ENCODE assay signal across 29 cellular contexts in genomic region chr18:2387588-2387987, GRCh38.
"Had no signal": no experiment of that assay in that cellular context is flagged by ENCODE, and none has a peak within 500 bp of the region (broad histone marks: within the 10 kb centered on the region; RNA-seq: fewer than 3 reads in every experiment).

No MANE protein-coding gene starts in this region.

- H3K4me3 Mint-ChIP-seq: natural killer cell; nephron; neural progenitor cell; stimulated activated effector memory CD8-positive, alpha-beta T cell treated with anti-CD3 and anti-CD28 coated beads, Interleukin-12 subunit alpha, Interleukin-12 subunit beta, amount 100 ng/mL, for 72 hours; stimulated activated naive B cell treated with anti-CD40 and anti-IgM and Interleukin-4, amounts not matched to agents 10 μg/mL and 1 μg/mL and 100 μg/mL, for 72 hours; stimulated activated naive CD8-positive, alpha-beta T cell treated with anti-CD3 and anti-CD28 coated beads, Interleukin-15, Interleukin-2, amounts not matched to agents 100 ng/mL and 50 ng/mL, for 24 hours had no signal

- H3K4me1 Mint-ChIP-seq: natural killer cell; nephron; neural progenitor cell; stimulated activated effector memory CD8-positive, alpha-beta T cell treated with anti-CD3 and anti-CD28 coated beads, Interleukin-12 subunit alpha, Interleukin-12 subunit beta, amount 100 ng/mL, for 72 hours; stimulated activated naive B cell treated with anti-CD40 and anti-IgM and Interleukin-4, amounts not matched to agents 10 μg/mL and 1 μg/mL and 100 μg/mL, for 72 hours had no signal

- H3K27me3 Mint-ChIP-seq: progenitor cell of endocrine pancreas had no signal

- H3K27ac Mint-ChIP-seq: natural killer cell; nephron; neural progenitor cell; progenitor cell of endocrine pancreas; stimulated activated effector memory CD8-positive, alpha-beta T cell treated with anti-CD3 and anti-CD28 coated beads, Interleukin-12 subunit alpha, Interleukin-12 subunit beta, amount 100 ng/mL, for 72 hours; stimulated activated naive B cell treated with anti-CD40 and anti-IgM and Interleukin-4, amounts not matched to agents 10 μg/mL and 1 μg/mL and 100 μg/mL, for 72 hours; stimulated activated naive CD8-positive, alpha-beta T cell treated with anti-CD3 and anti-CD28 coated beads, Interleukin-15, Interleukin-2, amounts not matched to agents 100 ng/mL and 50 ng/mL, for 24 hours had no signal

- H3K9me3 ChIP-seq: ovary, right lobe of liver, sigmoid colon, thyroid gland, vagina had no signal

- DNase-seq: natural killer cell; occipital lobe; ovary; posterior cingulate gyrus; psoas muscle; right cardiac atrium; right lobe of liver; sigmoid colon; small intestine; stimulated activated CD4-positive, alpha-beta T cell treated with anti-CD3 and anti-CD28 coated beads, Interleukin-15, amount 100 ng/mL, for 24 hours; stimulated activated CD4-positive, alpha-beta T cell treated with anti-CD3 and anti-CD28 coated beads, Interleukin-2, amount 100 ng/mL, for 24 hours; stimulated activated CD4-positive, alpha-beta T cell treated with anti-CD3 and anti-CD28 coated beads, Interleukin-2, amount 100 ng/mL, for 48 hours; stimulated activated CD4-positive, alpha-beta T cell treated with anti-CD3 and anti-CD28 coated beads, Interleukin-4, amount 100 ng/mL, for 24 hours; stimulated activated naive B cell treated with anti-CD40 and anti-IgM and Interleukin-4, amounts not matched to agents 10 μg/mL and 1 μg/mL and 100 μg/mL, for 72 hours; stimulated activated naive CD4-positive, alpha-beta T cell treated with Interleukin-2 at 50 U/mL for 16 hours; stomach; thyroid gland; trophoblast cell; upper lobe of left lung had no signal

- H3K4me3 ChIP-seq: neural progenitor cell, ovary, psoas muscle, right lobe of liver, sigmoid colon, stomach, thoracic aorta, thyroid gland, tibial nerve, upper lobe of left lung, vagina had no signal

- H3K4me1 ChIP-seq: neural progenitor cell, parathyroid adenoma, psoas muscle, right lobe of liver, sigmoid colon, stomach, thyroid gland, tibial nerve, upper lobe of left lung, vagina had no signal

- H3K36me3 ChIP-seq: neural progenitor cell, ovary, right lobe of liver, sigmoid colon, stomach, thoracic aorta, thyroid gland, tibial nerve, upper lobe of left lung, vagina had no signal

- H3K9ac ChIP-seq: neural progenitor cell, parathyroid adenoma had no signal

- ATAC-seq: natural killer cell; psoas muscle; right cardiac atrium; right lobe of liver; stimulated activated effector memory CD8-positive, alpha-beta T cell treated with anti-CD3 and anti-CD28 coated beads, Interleukin-12 subunit alpha, Interleukin-12 subunit beta, amount 100 ng/mL, for 72 hours; stimulated activated naive B cell treated with anti-CD40 and anti-IgM and Interleukin-4, amounts not matched to agents 10 μg/mL and 1 μg/mL and 100 μg/mL, for 72 hours had no signal

- FAIRE-seq: urothelium cell line had no signal

- H3K36me3 Mint-ChIP-seq: neural progenitor cell; stimulated activated effector memory CD8-positive, alpha-beta T cell treated with anti-CD3 and anti-CD28 coated beads, Interleukin-12 subunit alpha, Interleukin-12 subunit beta, amount 100 ng/mL, for 72 hours; stimulated activated naive B cell treated with anti-CD40 and anti-IgM and Interleukin-4, amounts not matched to agents 10 μg/mL and 1 μg/mL and 100 μg/mL, for 72 hours had no signal

- H3K27me3 ChIP-seq: neural progenitor cell, ovary, right lobe of liver, sigmoid colon, stomach, thyroid gland, tibial nerve, upper lobe of left lung, vagina had no signal
